1 cellular context compared by ENCODE assay signal in the genomic region with DNA sequence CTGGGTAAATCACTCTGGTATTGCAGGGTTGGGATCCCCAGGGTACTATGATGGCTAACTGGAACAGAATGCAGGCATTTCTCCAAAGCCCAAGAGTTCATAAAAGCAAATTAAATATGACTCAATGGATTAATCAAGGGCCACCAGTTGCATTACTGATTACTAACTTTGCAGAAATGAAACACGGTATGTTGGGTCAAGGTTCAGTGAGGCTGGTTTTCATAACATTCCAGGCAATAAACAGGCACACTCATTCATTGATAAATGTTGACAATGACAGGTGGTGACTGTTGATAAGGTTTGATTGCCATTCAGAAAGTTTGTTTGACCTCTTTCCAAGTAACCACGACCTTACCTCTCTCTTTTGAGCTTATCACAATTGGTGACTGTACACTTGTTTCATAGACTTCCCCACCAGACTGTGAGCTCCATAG.
TF ChIP-seq lines count a peak whose summit lies in the region.

No MANE protein-coding gene starts in this region.

TF ChIP-seq in HCT116, 20 proteins besides CTCF, POLR2A, EP300 and RAD21 (continued from another document):
- TF ChIP-seq FOSL1 (IDR thresholded peaks at IDR 0.05; ENCODE audit: low read depth), result no peak; the same call in 1 of the 2 replicates
